Comparison of ENCODE assay signal across 1 cellular context in the genomic region with DNA sequence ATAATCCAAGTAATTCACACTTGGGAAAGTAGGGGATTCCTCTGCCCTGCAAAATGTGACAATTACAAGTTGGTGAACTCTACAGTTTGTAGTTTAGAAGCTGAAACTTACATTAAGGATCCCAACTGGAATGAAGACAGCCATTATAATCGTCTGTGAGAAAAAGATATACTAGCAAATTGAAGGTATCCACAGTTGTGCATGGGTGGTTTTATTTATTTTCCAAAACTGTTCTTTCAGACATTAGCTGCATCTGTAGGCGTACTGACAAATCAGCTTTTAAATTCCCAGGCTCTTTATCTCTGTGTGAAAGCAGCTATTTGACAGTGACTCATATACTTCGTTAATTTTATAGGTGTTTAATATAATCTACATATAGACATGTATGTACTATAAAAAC.
TF ChIP-seq lines count a peak whose summit lies in the region.

No MANE protein-coding gene starts in this region.

TF ChIP-seq in HepG2, 621 proteins besides CTCF, POLR2A, EP300 and RAD21:
- TF ChIP-seq ZNF460 (CRISPR knock-in tag; IDR thresholded peaks at IDR 0.05; ENCODE audit: borderline replicate concordance) = no peak
- no peak for TF ChIP-seq ZNF740 (CRISPR knock-in tag; IDR thresholded peaks at IDR 0.05)
- no peak for TF ChIP-seq MAFF (IDR thresholded peaks at IDR 0.05; ENCODE audit: low read depth, low read length)
- no peak for TF ChIP-seq NCOR1 (IDR thresholded peaks at IDR 0.05; ENCODE audit: borderline replicate concordance, low read length)
- TF ChIP-seq SMAD9 (CRISPR knock-in tag; IDR thresholded peaks at IDR 0.05) = no peak
- TF ChIP-seq NCOA5 (CRISPR knock-in tag; IDR thresholded peaks at IDR 0.05) = no peak
- no peak for TF ChIP-seq SNRNP70 (IDR thresholded peaks at IDR 0.05; ENCODE audit: low read depth, low read length)
- no peak for TF ChIP-seq ZNF670 (CRISPR knock-in tag; IDR thresholded peaks at IDR 0.05; ENCODE audit: borderline replicate concordance)
- no peak for TF ChIP-seq GRHL1 (CRISPR knock-in tag; conservative IDR thresholded peaks at IDR 0.05)
- no peak for TF ChIP-seq ZSCAN31 (CRISPR knock-in tag; IDR thresholded peaks at IDR 0.05; ENCODE audit: low read depth)
- TF ChIP-seq, protein P1, sequence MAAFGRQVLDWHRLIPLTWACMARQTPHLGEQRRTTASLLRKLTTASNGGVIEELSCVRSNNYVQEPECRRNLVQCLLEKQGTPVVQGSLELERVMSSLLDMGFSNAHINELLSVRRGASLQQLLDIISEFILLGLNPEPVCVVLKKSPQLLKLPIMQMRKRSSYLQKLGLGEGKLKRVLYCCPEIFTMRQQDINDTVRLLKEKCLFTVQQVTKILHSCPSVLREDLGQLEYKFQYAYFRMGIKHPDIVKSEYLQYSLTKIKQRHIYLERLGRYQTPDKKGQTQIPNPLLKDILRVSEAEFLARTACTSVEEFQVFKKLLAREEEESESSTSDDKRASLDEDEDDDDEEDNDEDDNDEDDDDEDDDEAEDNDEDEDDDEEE (CRISPR knock-in tag; IDR thresholded peaks at IDR 0.05) = no peak
- no peak for TF ChIP-seq REPIN1 (CRISPR knock-in tag; IDR thresholded peaks at IDR 0.05; ENCODE audit: borderline replicate concordance, low read depth)
TF ChIP-seq in HepG2: peak in this region for 0.
